ENCODE assay signal across 20 cellular contexts in the genomic region with DNA sequence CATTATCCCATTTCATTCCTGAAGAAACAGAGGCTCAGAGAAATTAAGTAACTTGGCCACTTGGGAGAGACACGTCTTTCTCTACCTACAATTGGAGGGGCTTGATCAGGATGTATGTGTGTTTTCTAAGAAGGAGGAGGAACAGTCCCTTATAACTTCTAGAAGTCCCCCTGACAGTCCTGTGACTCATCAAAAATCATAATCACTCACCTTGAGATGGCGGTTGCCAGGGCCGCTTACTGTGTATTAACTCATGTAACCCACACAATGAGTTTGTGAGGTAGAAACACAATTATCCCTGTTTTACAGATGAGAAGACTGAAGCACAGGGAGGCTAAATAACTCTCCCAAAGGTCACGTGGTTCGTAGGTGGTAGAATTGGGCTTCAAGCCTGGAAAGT. TPM values are rescaled to one million over a fixed set of nuclear protein-coding genes. Genes with fewer than 3 reads are reported as not detected.
DNase-seq lines count a peak whose midpoint lies in the region; ATAC-seq and TF ChIP-seq lines count a peak whose summit lies in the region.
"Had no signal": no experiment of that assay in that cellular context is flagged by ENCODE, and none has a peak within 500 bp of the region (broad histone marks: within the 10 kb centered on the region; RNA-seq: fewer than 3 reads in every experiment).

No MANE protein-coding gene starts in this region.

- H2AFZ ChIP-seq in mammary epithelial cell (ENCODE audit: low read depth, low read length) (no peak overlapping the region), smooth muscle cell (ENCODE audit: low read depth) (no peak overlapping the region)

- H3K79me2 ChIP-seq in mammary epithelial cell (ENCODE audit: insufficient read depth, low read length): no peaks in the 10 kb centered on the region
- H3K79me2 ChIP-seq in smooth muscle cell (ENCODE audit: low read depth): no peaks in the 10 kb centered on the region

- H3K27ac ChIP-seq in mammary epithelial cell (ENCODE audit: insufficient read depth, low read depth, low read length) (no peak overlapping the region), smooth muscle cell (ENCODE audit: low read depth) (no peak overlapping the region), RWPE1 (no peak overlapping the region)

- peaks cover 5% of the 10 kb centered on the region for H3K4me1 Mint-ChIP-seq in activated CD4-positive, alpha-beta memory T cell treated with anti-CD3 and anti-CD28 coated beads for 36 hours (ENCODE audit: low read depth)
- H3K4me1 Mint-ChIP-seq in activated CD4-positive, alpha-beta memory T cell treated with anti-CD3 and anti-CD28 coated beads, Interleukin-2, amount 10 ng/mL, durations not matched to agents 7 days and 5 days: no peaks in the 10 kb centered on the region
- no peaks in the 10 kb centered on the region for H3K4me1 Mint-ChIP-seq in effector memory CD8-positive, alpha-beta T cell (ENCODE audit: low read depth in 2 of 2)
- H3K4me1 Mint-ChIP-seq: CD4-positive, CD25-positive, alpha-beta regulatory T cell had no signal

- H3K4me1 ChIP-seq in mammary epithelial cell (ENCODE audit: insufficient read depth, low read length) (peaks cover 6% of the 10 kb centered on the region), smooth muscle cell (ENCODE audit: low read depth) (peaks cover 4% of the 10 kb centered on the region)

- H3K9ac ChIP-seq in mammary epithelial cell (ENCODE audit: insufficient read depth, low read length) (no peak overlapping the region), smooth muscle cell (ENCODE audit: low read depth) (no peak overlapping the region)

- H3K4me2 ChIP-seq in mammary epithelial cell (ENCODE audit: insufficient read depth, low read depth, low read length) (no peak overlapping the region), smooth muscle cell (no peak overlapping the region)

- H3K36me3 Mint-ChIP-seq in activated CD4-positive, alpha-beta memory T cell treated with anti-CD3 and anti-CD28 coated beads for 36 hours: peaks cover 3% of the 10 kb centered on the region
- peaks cover 7% of the 10 kb centered on the region for H3K36me3 Mint-ChIP-seq in activated CD4-positive, alpha-beta memory T cell treated with anti-CD3 and anti-CD28 coated beads, Interleukin-2, amount 10 ng/mL, durations not matched to agents 7 days and 5 days (ENCODE audit: low read depth)
- no peaks in the 10 kb centered on the region for H3K36me3 Mint-ChIP-seq in effector memory CD8-positive, alpha-beta T cell (ENCODE audit: insufficient read depth)
- H3K36me3 Mint-ChIP-seq: CD4-positive, CD25-positive, alpha-beta regulatory T cell had no signal

- in situ Hi-C loops in mammary epithelial cell (cut with MboI; ENCODE audit: low sequenced_read_pairs in 2 of 2): no loop called here

- H3K27ac Mint-ChIP-seq in activated CD4-positive, alpha-beta memory T cell treated with anti-CD3 and anti-CD28 coated beads for 36 hours: no peak overlapping the region
- H3K27ac Mint-ChIP-seq in activated CD4-positive, alpha-beta memory T cell treated with anti-CD3 and anti-CD28 coated beads, Interleukin-2, amount 10 ng/mL, durations not matched to agents 7 days and 5 days: no peak overlapping the region
- H3K27ac Mint-ChIP-seq in effector memory CD8-positive, alpha-beta T cell: no peak overlapping the region
- H3K27ac Mint-ChIP-seq: CD4-positive, CD25-positive, alpha-beta regulatory T cell had no signal

- H3K36me3 ChIP-seq in mammary epithelial cell (ENCODE audit: insufficient read depth, low read length) (no peaks in the 10 kb centered on the region), smooth muscle cell (ENCODE audit: low read depth) (no peaks in the 10 kb centered on the region)

- BruUV-seq in mammary epithelial cell (replicated peaks; lab: Mats Ljungman, UMichigan): no TSS peak

- H3K4me3 Mint-ChIP-seq in activated CD4-positive, alpha-beta memory T cell treated with anti-CD3 and anti-CD28 coated beads for 36 hours: no peak overlapping the region
- H3K4me3 Mint-ChIP-seq in activated CD4-positive, alpha-beta memory T cell treated with anti-CD3 and anti-CD28 coated beads, Interleukin-2, amount 10 ng/mL, durations not matched to agents 7 days and 5 days: no peak overlapping the region
- H3K4me3 Mint-ChIP-seq in effector memory CD8-positive, alpha-beta T cell: no peak overlapping the region
- H3K4me3 Mint-ChIP-seq: CD4-positive, CD25-positive, alpha-beta regulatory T cell had no signal

- H4K20me1 ChIP-seq in mammary epithelial cell (ENCODE audit: insufficient read depth, low read length) (no peaks in the 10 kb centered on the region), smooth muscle cell (ENCODE audit: low read depth) (no peaks in the 10 kb centered on the region)

- no peak for ATAC-seq in effector memory CD8-positive, alpha-beta T cell (replicated peaks)

- intact Hi-C loops in activated CD4-positive, alpha-beta memory T cell treated with anti-CD3 and anti-CD28 coated beads for 36 hours (cut with micrococcal nuclease): no loop called here
- intact Hi-C loops in mammary epithelial cell (cut with micrococcal nuclease): no loop called here

- H3K9me3 ChIP-seq in mammary epithelial cell (replicated peaks; ENCODE audit: insufficient read depth, low read length): no peaks in the 10 kb centered on the region
- H3K9me3 ChIP-seq in smooth muscle cell (replicated peaks; ENCODE audit: low read depth): no peaks in the 10 kb centered on the region

- H3F3A ChIP-seq in smooth muscle cell (ENCODE audit: low read depth): no peaks in the 10 kb centered on the region

- TF ChIP-seq CTCF in mammary epithelial cell (conservative IDR thresholded peaks at IDR 0.05 in 1 of 2, IDR thresholded peaks at IDR 0.05 in 1 of 2; ENCODE audit: extremely low read depth in 1 of 2, insufficient read depth in 1 of 2, low read depth in 1 of 2, low read length in 2 of 2) (no peak), smooth muscle cell (IDR thresholded peaks at IDR 0.05; ENCODE audit: borderline replicate concordance, insufficient read depth, poor library complexity, severe bottlenecking) (no peak), RWPE1 (conservative IDR thresholded peaks at IDR 0.05; ENCODE audit: low read depth) (no peak)

- H3K4me3 ChIP-seq in mammary epithelial cell (replicated peaks in 1 of 3; ENCODE audit: insufficient read depth in 1 of 3, low read depth in 2 of 3, low read length in 3 of 3) (no peak overlapping the region), smooth muscle cell (no peak overlapping the region)

- peaks cover 11% of the 10 kb centered on the region for H3K9me3 Mint-ChIP-seq in activated CD4-positive, alpha-beta memory T cell treated with anti-CD3 and anti-CD28 coated beads for 36 hours
- H3K9me3 Mint-ChIP-seq in activated CD4-positive, alpha-beta memory T cell treated with anti-CD3 and anti-CD28 coated beads, Interleukin-2, amount 10 ng/mL, durations not matched to agents 7 days and 5 days: peaks cover 4% of the 10 kb centered on the region
- H3K9me3 Mint-ChIP-seq in effector memory CD8-positive, alpha-beta T cell: no peaks in the 10 kb centered on the region

- POLR2A ChIA-PET in activated CD4-positive, alpha-beta memory T cell treated with anti-CD3 and anti-CD28 coated beads for 36 hours (lab: Charles Lee): no interaction called here
- POLR2A ChIA-PET in activated CD4-positive, alpha-beta memory T cell treated with anti-CD3 and anti-CD28 coated beads, Interleukin-2, amount 10 ng/mL, durations not matched to agents 7 days and 5 days (lab: Charles Lee): no interaction called here
- POLR2A ChIA-PET in RWPE1 (lab: Yijun Ruan, JAX; ENCODE audit: low non-redundant PET): no interaction called here

- H3K27me3 Mint-ChIP-seq in activated CD4-positive, alpha-beta memory T cell treated with anti-CD3 and anti-CD28 coated beads for 36 hours: peaks cover 31% of the 10 kb centered on the region
- peaks cover 29% of the 10 kb centered on the region for H3K27me3 Mint-ChIP-seq in activated CD4-positive, alpha-beta memory T cell treated with anti-CD3 and anti-CD28 coated beads, Interleukin-2, amount 10 ng/mL, durations not matched to agents 7 days and 5 days
- H3K27me3 Mint-ChIP-seq in effector memory CD8-positive, alpha-beta T cell: peaks cover 28 to 50% of the 10 kb centered on the region in 2 donors

- DNase-seq in activated CD4-positive, alpha-beta memory T cell treated with anti-CD3 and anti-CD28 coated beads for 36 hours: peak; percentile 38
- DNase-seq in activated CD4-positive, alpha-beta memory T cell treated with anti-CD3 and anti-CD28 coated beads, Interleukin-2, amount 10 ng/mL, durations not matched to agents 7 days and 5 days: no peak
- DNase-seq in A172 (ENCODE audit: low spot score): peak; percentile 32
- peak; percentile 22 for DNase-seq in NCI-H226
- peak; percentile 29 for DNase-seq in mammary epithelial cell
- DNase-seq in effector memory CD8-positive, alpha-beta T cell: no peak
- no peak for DNase-seq in smooth muscle cell (lab: John Stamatoyannopoulos, UW; ENCODE audit: unreplicated experiment)
- no peak for DNase-seq in RWPE1 (ENCODE audit: low spot score)
- DNase-seq: AML-193; Calu3; CD4-positive, CD25-positive, alpha-beta regulatory T cell; DMS79 treated with DMSO at 0.1 percent for 48 hours; GF-D8; GOT3; NCI-H1092; NCI-H2107; NCI-H69; NK-92 treated with Interleukin-12 subunit alpha and Interleukin-12 subunit beta, amount 100 ng/mL, for 24 hours; Right ventricle myocardium superior had no signal

- dilution Hi-C loops in mammary epithelial cell (cut with HindIII; ENCODE audit: low sequenced_read_pairs): no loop called here

- H3K27me3 ChIP-seq in mammary epithelial cell (ENCODE audit: insufficient read depth, low read length): no peaks in the 10 kb centered on the region
- H3K27me3 ChIP-seq in smooth muscle cell (ENCODE audit: low read depth): peaks cover 31% of the 10 kb centered on the region

- CTCF ChIA-PET in activated CD4-positive, alpha-beta memory T cell treated with anti-CD3 and anti-CD28 coated beads for 36 hours (lab: Charles Lee): no interaction called here
- CTCF ChIA-PET in activated CD4-positive, alpha-beta memory T cell treated with anti-CD3 and anti-CD28 coated beads, Interleukin-2, amount 10 ng/mL, durations not matched to agents 7 days and 5 days (lab: Charles Lee): no interaction called here
- CTCF ChIA-PET in mammary epithelial cell (lab: Charles Lee; ENCODE audit: low non-redundant PET) (no interaction called here), RWPE1 (lab: Yijun Ruan, JAX) (no interaction called here)

- 67% methylated on average over 4 of the region's 5 CpGs for WGBS in mammary epithelial cell (ENCODE audit: low coverage, missing lambda C conversion rate)
- WGBS in smooth muscle cell (ENCODE audit: low lambda C conversion rate): 84% methylated on average over 5 of the region's 5 CpGs

RNA-seq across cellular contexts. Expression of gene LHX1, which starts 56.8 kb away (rescaled TPM):
- total RNA-seq in activated CD4-positive, alpha-beta memory T cell treated with anti-CD3 and anti-CD28 coated beads for 36 hours: under 1 TPM in 1 of 2 experiments, not detected in 1; 0.17 TPM
- total RNA-seq in activated CD4-positive, alpha-beta memory T cell treated with anti-CD3 and anti-CD28 coated beads, Interleukin-2, amount 10 ng/mL, durations not matched to agents 7 days and 5 days: under 1 TPM; 0.18 TPM
- 0.77 and 1.4 TPM in 2 replicates for total RNA-seq in A172 (2014; rRNA removed; shearing (Covaris generic))
- not detected for total RNA-seq in mammary epithelial cell
- polyA plus RNA-seq in mammary epithelial cell: not detected
- not detected for polyA minus RNA-seq in mammary epithelial cell
- total RNA-seq in smooth muscle cell: not detected in 2 replicates
- polyA plus RNA-seq in smooth muscle cell: not detected in 2 replicates
- total RNA-seq: A673; CD4-positive, CD25-positive, alpha-beta regulatory T cell; Right ventricle myocardium superior had no signal

Comparison
In these comparisons a context has a peak if more than half of its experiments do, and no peak if none do; other contexts are left out.
1. DNase-seq: peak in activated CD4-positive, alpha-beta memory T cell treated with anti-CD3 and anti-CD28 coated beads for 36 hours (single experiment), A172 (single experiment), NCI-H226 (single experiment) and mammary epithelial cell (single experiment); none in activated CD4-positive, alpha-beta memory T cell treated with anti-CD3 and anti-CD28 coated beads, Interleukin-2, amount 10 ng/mL, durations not matched to agents 7 days and 5 days (single experiment), effector memory CD8-positive, alpha-beta T cell (0 of 3), smooth muscle cell (single experiment) and RWPE1 (single experiment).